Comparison of ENCODE assay signal across 1 cellular context in the genomic region with DNA sequence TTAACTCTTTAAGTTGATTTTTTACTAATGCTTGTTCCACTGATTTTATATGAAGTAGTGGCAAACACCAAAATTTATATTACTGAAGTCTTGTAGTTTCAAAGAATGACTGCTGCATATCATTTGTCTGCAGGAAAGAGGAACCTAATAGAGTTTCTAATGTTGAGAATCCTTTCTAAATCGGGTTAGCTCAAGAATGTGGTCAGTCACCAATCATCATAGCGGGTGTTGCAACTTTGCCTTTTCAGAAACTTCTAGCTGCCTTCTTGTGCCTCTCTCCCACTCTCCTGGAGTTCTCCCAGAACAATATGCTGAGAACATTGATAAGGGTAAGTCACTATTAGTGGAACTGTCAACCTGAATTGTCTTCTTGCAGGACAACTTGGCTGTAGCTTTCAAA.
TF ChIP-seq lines count a peak whose summit lies in the region.

No MANE protein-coding gene starts in this region.

TF ChIP-seq in GM23338, 12 proteins besides CTCF, POLR2A, EP300 and RAD21 (continued from another document):
- TF ChIP-seq, protein P1, sequence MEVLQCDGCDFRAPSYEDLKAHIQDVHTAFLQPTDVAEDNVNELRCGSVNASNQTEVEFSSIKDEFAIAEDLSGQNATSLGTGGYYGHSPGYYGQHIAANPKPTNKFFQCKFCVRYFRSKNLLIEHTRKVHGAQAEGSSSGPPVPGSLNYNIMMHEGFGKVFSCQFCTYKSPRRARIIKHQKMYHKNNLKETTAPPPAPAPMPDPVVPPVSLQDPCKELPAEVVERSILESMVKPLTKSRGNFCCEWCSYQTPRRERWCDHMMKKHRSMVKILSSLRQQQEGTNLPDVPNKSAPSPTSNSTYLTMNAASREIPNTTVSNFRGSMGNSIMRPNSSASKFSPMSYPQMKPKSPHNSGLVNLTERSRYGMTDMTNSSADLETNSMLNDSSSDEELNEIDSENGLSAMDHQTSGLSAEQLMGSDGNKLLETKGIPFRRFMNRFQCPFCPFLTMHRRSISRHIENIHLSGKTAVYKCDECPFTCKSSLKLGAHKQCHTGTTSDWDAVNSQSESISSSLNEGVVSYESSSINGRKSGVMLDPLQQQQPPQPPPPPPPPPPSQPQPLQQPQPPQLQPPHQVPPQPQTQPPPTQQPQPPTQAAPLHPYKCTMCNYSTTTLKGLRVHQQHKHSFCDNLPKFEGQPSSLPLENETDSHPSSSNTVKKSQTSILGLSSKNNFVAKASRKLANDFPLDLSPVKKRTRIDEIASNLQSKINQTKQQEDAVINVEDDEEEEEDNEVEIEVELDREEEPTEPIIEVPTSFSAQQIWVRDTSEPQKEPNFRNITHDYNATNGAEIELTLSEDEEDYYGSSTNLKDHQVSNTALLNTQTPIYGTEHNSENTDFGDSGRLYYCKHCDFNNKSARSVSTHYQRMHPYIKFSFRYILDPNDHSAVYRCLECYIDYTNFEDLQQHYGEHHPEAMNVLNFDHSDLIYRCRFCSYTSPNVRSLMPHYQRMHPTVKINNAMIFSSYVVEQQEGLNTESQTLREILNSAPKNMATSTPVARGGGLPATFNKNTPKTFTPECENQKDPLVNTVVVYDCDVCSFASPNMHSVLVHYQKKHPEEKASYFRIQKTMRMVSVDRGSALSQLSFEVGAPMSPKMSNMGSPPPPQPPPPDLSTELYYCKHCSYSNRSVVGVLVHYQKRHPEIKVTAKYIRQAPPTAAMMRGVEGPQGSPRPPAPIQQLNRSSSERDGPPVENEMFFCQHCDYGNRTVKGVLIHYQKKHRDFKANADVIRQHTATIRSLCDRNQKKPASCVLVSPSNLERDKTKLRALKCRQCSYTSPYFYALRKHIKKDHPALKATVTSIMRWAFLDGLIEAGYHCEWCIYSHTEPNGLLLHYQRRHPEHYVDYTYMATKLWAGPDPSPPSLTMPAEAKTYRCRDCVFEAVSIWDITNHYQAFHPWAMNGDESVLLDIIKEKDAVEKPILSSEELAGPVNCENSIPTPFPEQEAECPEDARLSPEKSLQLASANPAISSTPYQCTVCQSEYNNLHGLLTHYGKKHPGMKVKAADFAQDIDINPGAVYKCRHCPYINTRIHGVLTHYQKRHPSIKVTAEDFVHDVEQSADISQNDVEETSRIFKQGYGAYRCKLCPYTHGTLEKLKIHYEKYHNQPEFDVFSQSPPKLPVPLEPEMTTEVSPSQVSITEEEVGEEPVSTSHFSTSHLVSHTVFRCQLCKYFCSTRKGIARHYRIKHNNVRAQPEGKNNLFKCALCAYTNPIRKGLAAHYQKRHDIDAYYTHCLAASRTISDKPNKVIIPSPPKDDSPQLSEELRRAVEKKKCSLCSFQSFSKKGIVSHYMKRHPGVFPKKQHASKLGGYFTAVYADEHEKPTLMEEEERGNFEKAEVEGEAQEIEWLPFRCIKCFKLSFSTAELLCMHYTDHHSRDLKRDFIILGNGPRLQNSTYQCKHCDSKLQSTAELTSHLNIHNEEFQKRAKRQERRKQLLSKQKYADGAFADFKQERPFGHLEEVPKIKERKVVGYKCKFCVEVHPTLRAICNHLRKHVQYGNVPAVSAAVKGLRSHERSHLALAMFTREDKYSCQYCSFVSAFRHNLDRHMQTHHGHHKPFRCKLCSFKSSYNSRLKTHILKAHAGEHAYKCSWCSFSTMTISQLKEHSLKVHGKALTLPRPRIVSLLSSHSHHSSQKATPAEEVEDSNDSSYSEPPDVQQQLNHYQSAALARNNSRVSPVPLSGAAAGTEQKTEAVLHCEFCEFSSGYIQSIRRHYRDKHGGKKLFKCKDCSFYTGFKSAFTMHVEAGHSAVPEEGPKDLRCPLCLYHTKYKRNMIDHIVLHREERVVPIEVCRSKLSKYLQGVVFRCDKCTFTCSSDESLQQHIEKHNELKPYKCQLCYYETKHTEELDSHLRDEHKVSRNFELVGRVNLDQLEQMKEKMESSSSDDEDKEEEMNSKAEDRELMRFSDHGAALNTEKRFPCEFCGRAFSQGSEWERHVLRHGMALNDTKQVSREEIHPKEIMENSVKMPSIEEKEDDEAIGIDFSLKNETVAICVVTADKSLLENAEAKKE (CRISPR knock-in tag; IDR thresholded peaks at IDR 0.05) = no peak
- TF ChIP-seq ZNF114 (CRISPR knock-in tag; IDR thresholded peaks at IDR 0.05) (no peak), EZH2phosphoT487 (IDR thresholded peaks at IDR 0.05; ENCODE audit: unreplicated experiment) (no peak), NANOG (IDR thresholded peaks at IDR 0.05; ENCODE audit: borderline replicate concordance) (no peak)
- TF ChIP-seq, protein P2, sequence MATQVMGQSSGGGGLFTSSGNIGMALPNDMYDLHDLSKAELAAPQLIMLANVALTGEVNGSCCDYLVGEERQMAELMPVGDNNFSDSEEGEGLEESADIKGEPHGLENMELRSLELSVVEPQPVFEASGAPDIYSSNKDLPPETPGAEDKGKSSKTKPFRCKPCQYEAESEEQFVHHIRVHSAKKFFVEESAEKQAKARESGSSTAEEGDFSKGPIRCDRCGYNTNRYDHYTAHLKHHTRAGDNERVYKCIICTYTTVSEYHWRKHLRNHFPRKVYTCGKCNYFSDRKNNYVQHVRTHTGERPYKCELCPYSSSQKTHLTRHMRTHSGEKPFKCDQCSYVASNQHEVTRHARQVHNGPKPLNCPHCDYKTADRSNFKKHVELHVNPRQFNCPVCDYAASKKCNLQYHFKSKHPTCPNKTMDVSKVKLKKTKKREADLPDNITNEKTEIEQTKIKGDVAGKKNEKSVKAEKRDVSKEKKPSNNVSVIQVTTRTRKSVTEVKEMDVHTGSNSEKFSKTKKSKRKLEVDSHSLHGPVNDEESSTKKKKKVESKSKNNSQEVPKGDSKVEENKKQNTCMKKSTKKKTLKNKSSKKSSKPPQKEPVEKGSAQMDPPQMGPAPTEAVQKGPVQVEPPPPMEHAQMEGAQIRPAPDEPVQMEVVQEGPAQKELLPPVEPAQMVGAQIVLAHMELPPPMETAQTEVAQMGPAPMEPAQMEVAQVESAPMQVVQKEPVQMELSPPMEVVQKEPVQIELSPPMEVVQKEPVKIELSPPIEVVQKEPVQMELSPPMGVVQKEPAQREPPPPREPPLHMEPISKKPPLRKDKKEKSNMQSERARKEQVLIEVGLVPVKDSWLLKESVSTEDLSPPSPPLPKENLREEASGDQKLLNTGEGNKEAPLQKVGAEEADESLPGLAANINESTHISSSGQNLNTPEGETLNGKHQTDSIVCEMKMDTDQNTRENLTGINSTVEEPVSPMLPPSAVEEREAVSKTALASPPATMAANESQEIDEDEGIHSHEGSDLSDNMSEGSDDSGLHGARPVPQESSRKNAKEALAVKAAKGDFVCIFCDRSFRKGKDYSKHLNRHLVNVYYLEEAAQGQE (IDR thresholded peaks at IDR 0.05; ENCODE audit: unreplicated experiment) = no peak
TF ChIP-seq in GM23338: peak in this region for 0.
